ENCODE assay signal across 7 cellular contexts in the genomic region with DNA sequence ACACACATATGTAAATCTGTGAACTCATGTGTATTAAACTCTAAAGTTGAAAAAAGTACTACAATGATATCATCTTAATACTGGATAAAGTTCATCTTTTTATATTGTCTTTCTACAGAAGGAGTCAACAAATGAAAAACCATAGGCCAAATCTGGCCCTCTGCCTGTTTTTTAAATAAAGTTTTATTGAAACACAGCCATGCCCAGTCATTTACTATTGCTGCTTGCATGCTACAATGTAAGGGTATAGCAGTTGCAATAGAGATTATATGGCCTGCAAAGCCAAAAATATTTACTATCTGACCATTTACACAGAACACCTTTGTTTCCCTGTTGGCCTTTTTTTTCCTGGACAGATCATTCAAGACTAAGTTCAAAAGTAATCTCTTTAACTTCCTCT.
"Had no signal": no experiment of that assay in that cellular context is flagged by ENCODE, and none has a peak within 500 bp of the region (broad histone marks: within the 10 kb centered on the region; RNA-seq: fewer than 3 reads in every experiment).

No MANE protein-coding gene starts in this region.

- FAIRE-seq: G401.6, GM12891, GM12892, GM18507, GM19239 had no signal

- DNase-seq: GDM1, GF-D8 had no signal
